ENCODE assay signal across 12 cellular contexts in genomic region chr21:20443558-20444155, GRCh38.
A peak's percentile ranks its signal among the peaks of the same experiment; 100 is the strongest.
DNase-seq lines count a peak whose midpoint lies in the region; ATAC-seq and TF ChIP-seq lines count a peak whose summit lies in the region.
"Had no signal": no experiment of that assay in that cellular context is flagged by ENCODE, and none has a peak within 500 bp of the region (broad histone marks: within the 10 kb centered on the region; RNA-seq: fewer than 3 reads in every experiment).

No MANE protein-coding gene starts in this region.

- no peak overlapping the region for H3K4me2 ChIP-seq in DND-41 (ENCODE audit: insufficient read depth, low read length)

- H3K9ac ChIP-seq in DND-41 (ENCODE audit: low read depth, low read length) = no peak overlapping the region

- H3K9me3 ChIP-seq in DND-41 (ENCODE audit: insufficient read depth, low read length, severe bottlenecking) = no peaks in the 10 kb centered on the region
- H3K9me3 ChIP-seq in esophagus muscularis mucosa = no peaks in the 10 kb centered on the region
- H3K9me3 ChIP-seq: upper lobe of left lung had no signal

- no peak overlapping the region for H3K4me3 Mint-ChIP-seq in activated CD4-positive, alpha-beta memory T cell treated with anti-CD3 and anti-CD28 coated beads for 36 hours
- H3K4me3 Mint-ChIP-seq: activated naive CD8-positive, alpha-beta T cell treated with anti-CD3 and anti-CD28 coated beads, Interleukin-2, amount 10 ng/mL, durations not matched to agents 7 days and 5 days; T-helper 1 cell treated with Interleukin-12 subunit alpha and Interleukin-12 subunit beta and Interleukin-4 antibody, amounts not matched to agents 30 μg/mL and 1 μg/mL, for 36 hours had no signal

- no peaks in the 10 kb centered on the region for H3K36me3 ChIP-seq in DND-41 (ENCODE audit: insufficient read depth, low read length)
- no peaks in the 10 kb centered on the region for H3K36me3 ChIP-seq in esophagus muscularis mucosa
- H3K36me3 ChIP-seq: upper lobe of left lung had no signal

- DNase-seq in DND-41 (no peak), HFF-Myc (ENCODE audit: extremely low read depth, low read depth) (no peak), SK-N-DZ (ENCODE audit: low spot score) (peak; percentile 9), left colon (no peak), esophagus muscularis mucosa (ENCODE audit: extremely low spot score) (no peak), superior temporal gyrus (ENCODE audit: extremely low spot score) (no peak)
- no peak for DNase-seq in activated CD4-positive, alpha-beta memory T cell treated with anti-CD3 and anti-CD28 coated beads for 36 hours
- DNase-seq: activated naive CD8-positive, alpha-beta T cell treated with anti-CD3 and anti-CD28 coated beads, Interleukin-2, amount 10 ng/mL, durations not matched to agents 7 days and 5 days; small intestine had no signal

- H4K20me1 ChIP-seq in DND-41 (ENCODE audit: insufficient read depth, low read length) = no peaks in the 10 kb centered on the region

- peaks cover 10% of the 10 kb centered on the region for H3K9me3 Mint-ChIP-seq in activated CD4-positive, alpha-beta memory T cell treated with anti-CD3 and anti-CD28 coated beads for 36 hours

- 70% methylated on average over 13 of the region's 13 CpGs for WGBS in esophagus muscularis mucosa

- no peaks in the 10 kb centered on the region for H3K36me3 Mint-ChIP-seq in activated CD4-positive, alpha-beta memory T cell treated with anti-CD3 and anti-CD28 coated beads for 36 hours
- H3K36me3 Mint-ChIP-seq: activated naive CD8-positive, alpha-beta T cell treated with anti-CD3 and anti-CD28 coated beads, Interleukin-2, amount 10 ng/mL, durations not matched to agents 7 days and 5 days had no signal

- no peak for TF ChIP-seq EP300 in esophagus muscularis mucosa (IDR thresholded peaks at IDR 0.05)

- POLR2A ChIA-PET in activated CD4-positive, alpha-beta memory T cell treated with anti-CD3 and anti-CD28 coated beads for 36 hours (lab: Charles Lee) = no interaction called here

- no peaks in the 10 kb centered on the region for H3K27me3 Mint-ChIP-seq in activated CD4-positive, alpha-beta memory T cell treated with anti-CD3 and anti-CD28 coated beads for 36 hours
- H3K27me3 Mint-ChIP-seq: activated naive CD8-positive, alpha-beta T cell treated with anti-CD3 and anti-CD28 coated beads, Interleukin-2, amount 10 ng/mL, durations not matched to agents 7 days and 5 days had no signal

- no peak for TF ChIP-seq POLR2A in esophagus muscularis mucosa (IDR thresholded peaks at IDR 0.05; ENCODE audit: low read depth)

- no peak overlapping the region for H3K4me3 ChIP-seq in DND-41 (ENCODE audit: low read depth in 1 of 2, low read length in 2 of 2)
- H3K4me3 ChIP-seq in HFF-Myc (replicated peaks; ENCODE audit: low read depth, low read length) = no peak overlapping the region
- H3K4me3 ChIP-seq in esophagus muscularis mucosa = no peak overlapping the region
- H3K4me3 ChIP-seq: upper lobe of left lung had no signal

- intact Hi-C loops in left colon (cut with DNase I, micrococcal nuclease) = no loop called here
- intact Hi-C loops in esophagus muscularis mucosa (cut with DNase I) = no loop called here
- intact Hi-C loops in activated CD4-positive, alpha-beta memory T cell treated with anti-CD3 and anti-CD28 coated beads for 36 hours (cut with micrococcal nuclease) = no loop called here

- H3K27ac ChIP-seq in DND-41 (ENCODE audit: low read length) (no peak overlapping the region), esophagus muscularis mucosa (replicated peaks in 1 of 4) (no peak overlapping the region)
- H3K27ac ChIP-seq: upper lobe of left lung had no signal

- no peak for ATAC-seq in DND-41 (ENCODE audit: insufficient read depth, low read depth)
- ATAC-seq in left colon = peak; percentile 28
- ATAC-seq in GM18861 (IDR thresholded peaks at IDR 0.05; ENCODE audit: unreplicated experiment) = no peak

- CTCF ChIA-PET in activated CD4-positive, alpha-beta memory T cell treated with anti-CD3 and anti-CD28 coated beads for 36 hours (lab: Charles Lee) = interaction anchor here (1.4 kb wide), 2 partner anchors 10 to 18 kb away, joined by 3 to 8 read pairs; no protein-coding TSS in a partner anchor

- no peaks in the 10 kb centered on the region for H3K79me2 ChIP-seq in DND-41 (ENCODE audit: insufficient read depth, low read length)

- H3K4me1 ChIP-seq in DND-41 (ENCODE audit: insufficient read depth, low read length) = no peaks in the 10 kb centered on the region
- H3K4me1 ChIP-seq in esophagus muscularis mucosa = no peaks in the 10 kb centered on the region
- H3K4me1 ChIP-seq: upper lobe of left lung had no signal

- TF ChIP-seq CTCF in DND-41 (IDR thresholded peaks at IDR 0.05; ENCODE audit: borderline replicate concordance, extremely low read depth, low read length, poor library complexity, severe bottlenecking) (peak; percentile 56), HFF-Myc (IDR thresholded peaks at IDR 0.05; ENCODE audit: low read depth, low read length, missing control alignments) (peak; percentile 43), esophagus muscularis mucosa (IDR thresholded peaks at IDR 0.05) (peak in 1 of 3 experiments; percentile 24)

- no peaks in the 10 kb centered on the region for H3K27me3 ChIP-seq in DND-41 (ENCODE audit: insufficient read depth, low read length, poor library complexity)
- H3K27me3 ChIP-seq in esophagus muscularis mucosa = no peaks in the 10 kb centered on the region
- H3K27me3 ChIP-seq: upper lobe of left lung had no signal

- no peak overlapping the region for H2AFZ ChIP-seq in DND-41 (ENCODE audit: low read depth, low read length)

- no peak overlapping the region for H3K27ac Mint-ChIP-seq in activated CD4-positive, alpha-beta memory T cell treated with anti-CD3 and anti-CD28 coated beads for 36 hours
- H3K27ac Mint-ChIP-seq: activated naive CD8-positive, alpha-beta T cell treated with anti-CD3 and anti-CD28 coated beads, Interleukin-2, amount 10 ng/mL, durations not matched to agents 7 days and 5 days; T-helper 1 cell treated with Interleukin-12 subunit alpha and Interleukin-12 subunit beta and Interleukin-4 antibody, amounts not matched to agents 30 μg/mL and 1 μg/mL, for 36 hours had no signal

- no peaks in the 10 kb centered on the region for H3K4me1 Mint-ChIP-seq in activated CD4-positive, alpha-beta memory T cell treated with anti-CD3 and anti-CD28 coated beads for 36 hours (ENCODE audit: low read depth)
- H3K4me1 Mint-ChIP-seq: activated naive CD8-positive, alpha-beta T cell treated with anti-CD3 and anti-CD28 coated beads, Interleukin-2, amount 10 ng/mL, durations not matched to agents 7 days and 5 days had no signal
